13 cellular contexts compared by ENCODE assay signal in genomic region chr20:41052742-41053419, GRCh38. TPM values are rescaled to one million over a fixed set of nuclear protein-coding genes. Genes with fewer than 3 reads are reported as not detected.
DNase-seq lines count a peak whose midpoint lies in the region; ATAC-seq, FAIRE-seq and TF ChIP-seq lines count a peak whose summit lies in the region.
"Had no signal": no experiment of that assay in that cellular context is flagged by ENCODE, and none has a peak within 500 bp of the region (broad histone marks: within the 10 kb centered on the region; RNA-seq: fewer than 3 reads in every experiment).

No MANE protein-coding gene starts in this region.

- peak overlapping the region in 1 of 4 experiments; percentile 34; a peak in 1 of 7 replicates for H3K9ac ChIP-seq in H1 (replicated peaks in 1 of 4; ENCODE audit: extremely low read depth in 1 of 4, low read depth in 3 of 4, low read length in 3 of 4)

- no peak overlapping the region for H3K18ac ChIP-seq in H1 (ENCODE audit: extremely low read depth, low read length)

- CTCF ChIA-PET in H1 (lab: Charles Lee; ENCODE audit: partially characterized antibody): interaction anchor here (0.6 to 1.2 kb wide), 6 partner anchors 42 to 181 kb away, joined by 3 to 5 read pairs (median 3); no protein-coding TSS in a partner anchor

- peaks cover 24 to 43% of the 10 kb centered on the region in 2 experiments for H4K20me1 ChIP-seq in H1 (replicated peaks in 1 of 2; ENCODE audit: control insufficient read depth in 1 of 2, insufficient read depth in 2 of 2, low read length in 2 of 2)

- TF ChIP-seq POLR2A in H1 (IDR thresholded peaks at IDR 0.05; ENCODE audit: control extremely low read depth in 1 of 2, low read depth in 2 of 2, low read length in 2 of 2) (no peak), right lobe of liver (IDR thresholded peaks at IDR 0.05) (no peak), transverse colon (IDR thresholded peaks at IDR 0.05) (no peak)

- intact Hi-C loops in right lobe of liver (cut with DNase I) (no loop called here), transverse colon (cut with DNase I; ENCODE audit: low total_unique reads) (no loop called here)

- FAIRE-seq in H1 (lab: Jason Lieb, UNC): no peak

- H3K4me1 ChIP-seq in H1 (replicated peaks in 1 of 4; ENCODE audit: control insufficient read depth in 3 of 4, insufficient read depth in 4 of 4, low read length in 3 of 4): peaks cover 0 to 12% (median 4%) of the 10 kb centered on the region in 4 experiments; a peak in 4 of 7 replicates
- H3K4me1 ChIP-seq in right lobe of liver: peaks cover 0 to 55% (median 8%) of the 10 kb centered on the region in 4 donors
- peaks cover 62 to 100% (median 85%) of the 10 kb centered on the region in 4 donors for H3K4me1 ChIP-seq in transverse colon

- no peak overlapping the region for H2BK12ac ChIP-seq in H1 (ENCODE audit: low read depth, low read length)

- H3K4me3 Mint-ChIP-seq in activated naive CD8-positive, alpha-beta T cell: no peak overlapping the region
- no peak overlapping the region for H3K4me3 Mint-ChIP-seq in activated naive CD8-positive, alpha-beta T cell treated with anti-CD3 and anti-CD28 coated beads, Interleukin-2, amount 50 U/mL, for 24 hours

- H3K4ac ChIP-seq in H1 (replicated peaks; ENCODE audit: insufficient read length, low read depth, low read length): no peak overlapping the region

- WGBS in H1 (ENCODE audit: extremely low coverage in 1 of 2, insufficient coverage in 1 of 2, insufficient read length in 1 of 2, insufficient replicate concordance in 2 of 2, low coverage in 1 of 2, low lambda C conversion rate in 2 of 2, missing lambda C conversion rate in 1 of 2), 2 experiments: 91% methylated on average over 6 of the region's 6 CpGs; no CpG with 5 or more reads in 1 of the 2 experiments
- 58% methylated on average over 6 of the region's 6 CpGs for WGBS in right lobe of liver (ENCODE audit: insufficient coverage, low coverage, low lambda C conversion rate, missing lambda C conversion rate)
- WGBS in transverse colon (ENCODE audit: low coverage in 1 of 2), 2 donors: 18 to 55% methylated on average over 3 to 6 of the region's 6 CpGs

- DNase-seq in activated naive CD8-positive, alpha-beta T cell treated with anti-CD3 and anti-CD28 coated beads, Interleukin-2, amount 50 U/mL, for 24 hours: no peak
- no peak for DNase-seq in H1 (ENCODE audit: low read depth in 1 of 2, low spot score in 2 of 2)
- no peak for DNase-seq in right lobe of liver
- peak; percentile 24 for DNase-seq in transverse colon
- no peak for DNase-seq in activated CD4-positive, alpha-beta T cell treated with anti-CD3 and anti-CD28 coated beads for 1 hour
- DNase-seq: aorta, DMS79, NCI-H1694 treated with DMSO at 0.1 percent for 48 hours, retina, T-helper 2 cell had no signal

- H2AFZ ChIP-seq in H1 (ENCODE audit: low read length): no peak overlapping the region

- H3K56ac ChIP-seq in H1 (replicated peaks; ENCODE audit: insufficient read length, low read depth, low read length): no peak overlapping the region

- in situ Hi-C loops in transverse colon (cut with MboI; ENCODE audit: low pct_ligation_motif_present in 1 of 4, low pct_unique_long_range_greater_than_20kb in 1 of 4, low sequenced_read_pairs in 3 of 4): no loop called here

- no peak overlapping the region for H4K5ac ChIP-seq in H1 (ENCODE audit: insufficient read length, low read depth, low read length)

- H3K23ac ChIP-seq in H1 (ENCODE audit: insufficient read length): no peak overlapping the region

- no peak overlapping the region for H2BK120ac ChIP-seq in H1 (replicated peaks; ENCODE audit: low read depth, low read length)

- H3K27me3 ChIP-seq in H1 (replicated peaks in 1 of 4; ENCODE audit: control insufficient read depth in 3 of 4, extremely low read depth in 1 of 4, insufficient read depth in 3 of 4, low read length in 3 of 4) (no peaks in the 10 kb centered on the region), right lobe of liver (no peaks in the 10 kb centered on the region), transverse colon (no peaks in the 10 kb centered on the region)

- ATAC-seq in activated naive CD8-positive, alpha-beta T cell treated with anti-CD3 and anti-CD28 coated beads, Interleukin-2, amount 50 U/mL, for 24 hours: no peak
- peak; percentile 51 to 65 (median 54) for ATAC-seq in right lobe of liver
- no peak for ATAC-seq in GM18498 (IDR thresholded peaks at IDR 0.05; ENCODE audit: unreplicated experiment)
- no peak for ATAC-seq in GM19452 (IDR thresholded peaks at IDR 0.05; ENCODE audit: unreplicated experiment)

- no peak for TF ChIP-seq CTCF in H1 (IDR thresholded peaks at IDR 0.05; ENCODE audit: control extremely low read depth in 1 of 3, insufficient read depth in 1 of 3, low read depth in 1 of 3, low read length in 3 of 3)
- no peak for TF ChIP-seq CTCF in right lobe of liver (IDR thresholded peaks at IDR 0.05)
- TF ChIP-seq CTCF in transverse colon (IDR thresholded peaks at IDR 0.05): no peak

- no peak overlapping the region; a peak in 1 of 4 replicates for H3K4me2 ChIP-seq in H1 (ENCODE audit: insufficient read depth in 1 of 2, low read depth in 2 of 2, low read length in 2 of 2)

- TF ChIP-seq RAD21 in H1 (IDR thresholded peaks at IDR 0.05 in 1 of 2, conservative IDR thresholded peaks at IDR 0.05 in 1 of 2; ENCODE audit: low read depth in 2 of 2, low read length in 2 of 2): no peak

- peaks cover 89% of the 10 kb centered on the region for H3K4me1 Mint-ChIP-seq in activated naive CD8-positive, alpha-beta T cell (ENCODE audit: low read depth)
- H3K4me1 Mint-ChIP-seq in activated naive CD8-positive, alpha-beta T cell treated with anti-CD3 and anti-CD28 coated beads, Interleukin-2, amount 50 U/mL, for 24 hours: peaks cover 90% of the 10 kb centered on the region

- TF ChIP-seq EP300 in H1 (IDR thresholded peaks at IDR 0.05; ENCODE audit: borderline replicate concordance in 1 of 2, low read depth in 2 of 2, low read length in 2 of 2) (no peak), transverse colon (IDR thresholded peaks at IDR 0.05; ENCODE audit: low read depth) (no peak)

- peaks cover 3 to 96% of the 10 kb centered on the region in 2 experiments; a peak in 3 of 4 replicates for H3K79me2 ChIP-seq in H1 (ENCODE audit: control insufficient read depth in 1 of 2, insufficient read depth in 2 of 2, low read length in 2 of 2)

- H3K4me3 ChIP-seq in H1 (ENCODE audit: extremely low read depth in 1 of 4, insufficient read depth in 2 of 4, low read depth in 3 of 4, low read length in 4 of 4): no peak overlapping the region
- no peak overlapping the region for H3K4me3 ChIP-seq in right lobe of liver
- no peak overlapping the region for H3K4me3 ChIP-seq in transverse colon

- H3K27ac Mint-ChIP-seq in activated naive CD8-positive, alpha-beta T cell: peak overlapping the region; percentile 29
- no peak overlapping the region for H3K27ac Mint-ChIP-seq in activated naive CD8-positive, alpha-beta T cell treated with anti-CD3 and anti-CD28 coated beads, Interleukin-2, amount 50 U/mL, for 24 hours

- H3K9me3 Mint-ChIP-seq in activated naive CD8-positive, alpha-beta T cell (ENCODE audit: low read depth): no peaks in the 10 kb centered on the region
- peaks cover 9% of the 10 kb centered on the region for H3K9me3 Mint-ChIP-seq in activated naive CD8-positive, alpha-beta T cell treated with anti-CD3 and anti-CD28 coated beads, Interleukin-2, amount 50 U/mL, for 24 hours

- peak overlapping the region; percentile 85 for H4K91ac ChIP-seq in H1 (replicated peaks; ENCODE audit: insufficient read length, low read length)

- H3K23me2 ChIP-seq in H1 (ENCODE audit: low read depth, low read length): no peaks in the 10 kb centered on the region

- 0 out of 2 replicates have a peak, but pooled peaks cover 4% of the 10 kb centered on the region for H3K79me1 ChIP-seq in H1 (ENCODE audit: low read depth, low read length)

- no peaks in the 10 kb centered on the region for H3K9me3 ChIP-seq in H1 (ENCODE audit: insufficient read depth in 2 of 2, low read depth in 1 of 2, low read length in 1 of 2)
- no peaks in the 10 kb centered on the region for H3K9me3 ChIP-seq in right lobe of liver
- no peaks in the 10 kb centered on the region for H3K9me3 ChIP-seq in transverse colon

- H3K27ac ChIP-seq in H1 (ENCODE audit: low read depth, low read length) (no peak overlapping the region), right lobe of liver (no peak overlapping the region), transverse colon (peak overlapping the region; percentile 42 to 76 (median 65))

- no peaks in the 10 kb centered on the region for H3K27me3 Mint-ChIP-seq in activated naive CD8-positive, alpha-beta T cell
- H3K27me3 Mint-ChIP-seq in activated naive CD8-positive, alpha-beta T cell treated with anti-CD3 and anti-CD28 coated beads, Interleukin-2, amount 50 U/mL, for 24 hours: no peaks in the 10 kb centered on the region

- no peak overlapping the region for H3K14ac ChIP-seq in H1 (ENCODE audit: insufficient read length)

- no peak overlapping the region for H2BK20ac ChIP-seq in H1 (ENCODE audit: low read length)

- POLR2A ChIA-PET in H1 (lab: Charles Lee; ENCODE audit: partially characterized antibody): interaction anchor here (0.7 kb wide), 1 partner anchor 1506 kb away, joined by 3 read pairs; no protein-coding TSS in a partner anchor

- H2BK15ac ChIP-seq in H1 (ENCODE audit: low read length): no peak overlapping the region

- peaks cover 18% of the 10 kb centered on the region for H3K36me3 Mint-ChIP-seq in activated naive CD8-positive, alpha-beta T cell
- H3K36me3 Mint-ChIP-seq in activated naive CD8-positive, alpha-beta T cell treated with anti-CD3 and anti-CD28 coated beads, Interleukin-2, amount 50 U/mL, for 24 hours (ENCODE audit: low read depth): peaks cover 45% of the 10 kb centered on the region

- no peaks in the 10 kb centered on the region for H3K36me3 ChIP-seq in H1 (ENCODE audit: control insufficient read depth in 2 of 4, insufficient read depth in 4 of 4, low read length in 3 of 4)
- H3K36me3 ChIP-seq in right lobe of liver: no peaks in the 10 kb centered on the region
- no peaks in the 10 kb centered on the region for H3K36me3 ChIP-seq in transverse colon

- no peak overlapping the region for H4K8ac ChIP-seq in H1 (ENCODE audit: extremely low read depth, insufficient read depth, low read length)

- no peak overlapping the region for H2BK5ac ChIP-seq in H1 (ENCODE audit: low read depth, low read length)

- H2AK5ac ChIP-seq in H1 (ENCODE audit: low read depth, low read length): no peak overlapping the region

TF ChIP-seq in H1, 55 proteins besides CTCF, POLR2A, EP300 and RAD21 (continues in another document):
- TF ChIP-seq BCL11A (IDR thresholded peaks at IDR 0.05; ENCODE audit: low read depth in 2 of 2, low read length in 2 of 2): no peak

RNA-seq across cellular contexts. Expression of gene TOP1, which starts 24.3 kb away (rescaled TPM):
- 108 and 114 TPM in 2 replicates for total RNA-seq in H1 (2021; fragmentation: NEBNext Ultra II Directional; extraction: Animal tissue kit (Norgen Biotek cat#: 25700))
- 5.9 and 7.4 TPM in 2 replicates for polyA plus RNA-seq in H1 (2011; rRNA removed)
- 15.2 TPM for polyA plus RNA-seq in H1 (2011; cell fraction: cytosol; rRNA removed)
- 9.0 TPM for polyA plus RNA-seq in H1 (2011; cell fraction: nucleus; rRNA removed)
- polyA plus RNA-seq in H1 (2012, experiment 1 of 2): 56.8 to 90.7 TPM (median 64.1 TPM) in 4 replicates
- 7.1 TPM for polyA plus RNA-seq in H1 (2012, experiment 2 of 2)
- 112 TPM for polyA plus RNA-seq in H1 (2013, experiment 1 of 2)
- 105 TPM for polyA plus RNA-seq in H1 (2013, experiment 2 of 2)
- 9.0 and 13.1 TPM in 2 replicates for polyA minus RNA-seq in H1 (2011; rRNA and poly(A)+ RNA removed)
- 28.2 TPM for polyA minus RNA-seq in H1 (2011; cell fraction: cytosol; rRNA and poly(A)+ RNA removed)
- 24.8 TPM for polyA minus RNA-seq in H1 (2011; cell fraction: nucleus; rRNA and poly(A)+ RNA removed)
- total RNA-seq in right lobe of liver (10 to 100 TPM; 17.3 to 29.7 (median 25.5) TPM), transverse colon (10 to 100 TPM; 29.6 to 52.3 (median 36.9) TPM)

Comparison
In these comparisons a context has a peak if more than half of its experiments do, and no peak if none do; other contexts are left out.
1. ATAC-seq: peak in right lobe of liver (4 of 4); none in activated naive CD8-positive, alpha-beta T cell treated with anti-CD3 and anti-CD28 coated beads, Interleukin-2, amount 50 U/mL, for 24 hours (single experiment), GM18498 (single experiment) and GM19452 (single experiment).
2. H3K27ac ChIP-seq: peak in transverse colon (4 of 4); none in H1 (single experiment) and right lobe of liver (0 of 3).